Comparison of ENCODE assay signal across 9 cellular contexts in the genomic region with DNA sequence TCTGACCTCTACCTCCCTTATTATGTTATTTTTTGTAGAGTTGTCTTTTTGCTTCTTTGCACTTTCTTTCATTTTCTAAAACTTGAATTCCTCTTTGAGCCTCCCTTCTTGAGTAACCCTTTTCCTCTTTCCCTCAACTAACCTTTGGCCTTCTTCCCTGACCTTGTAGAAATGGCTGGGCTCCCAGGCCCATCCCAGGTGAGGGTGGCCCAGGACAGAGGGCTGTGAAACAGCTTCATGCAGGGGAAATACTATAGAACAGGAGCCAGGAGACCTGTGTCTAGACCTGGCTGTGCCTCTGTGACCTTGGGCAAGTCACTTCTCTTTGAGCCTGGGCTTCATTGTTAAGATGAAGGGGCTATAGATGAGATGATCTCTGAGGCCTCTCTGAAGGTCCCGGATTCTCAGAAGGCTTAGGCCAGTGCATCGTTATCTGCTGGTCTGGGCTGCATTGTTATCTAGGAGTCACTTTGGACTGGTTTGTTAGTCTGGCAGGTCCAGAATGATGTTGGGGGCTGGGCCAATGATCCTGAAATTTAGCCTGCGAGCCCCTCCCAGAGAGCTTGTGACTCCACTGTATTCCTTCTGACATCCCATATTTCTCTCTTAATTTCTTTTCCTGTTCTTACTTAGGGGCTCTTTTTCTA. TPM values are rescaled to one million over a fixed set of nuclear protein-coding genes. Genes with fewer than 3 reads are reported as not detected.
DNase-seq lines count a peak whose midpoint lies in the region; ATAC-seq lines count a peak whose summit lies in the region.
"Had no signal": no experiment of that assay in that cellular context is flagged by ENCODE, and none has a peak within 500 bp of the region (broad histone marks: within the 10 kb centered on the region; RNA-seq: fewer than 3 reads in every experiment).

No MANE protein-coding gene starts in this region.

- H3K9ac ChIP-seq in HUES6 (ENCODE audit: low read length) (no peak overlapping the region), iPS-18a (ENCODE audit: low read length) (no peak overlapping the region)

- H3K9me3 ChIP-seq in HUES6 (ENCODE audit: control insufficient read depth, insufficient read depth, low read depth, low read length) = no peaks in the 10 kb centered on the region
- H3K9me3 ChIP-seq in iPS-18a (ENCODE audit: control insufficient read depth, low read depth, low read length) = no peaks in the 10 kb centered on the region

- H3K4me3 Mint-ChIP-seq in activated naive CD8-positive, alpha-beta T cell treated with anti-CD3 and anti-CD28 coated beads, Interleukin-2, amount 10 ng/mL, durations not matched to agents 7 days and 5 days = peak overlapping the region; percentile 82
- H3K4me3 Mint-ChIP-seq in stimulated activated naive CD8-positive, alpha-beta T cell treated with anti-CD3 and anti-CD28 coated beads, Interleukin-15, amount 100 ng/mL, for 72 hours = peak overlapping the region; percentile 59 to 95

- no peak for ATAC-seq in activated naive CD8-positive, alpha-beta T cell treated with anti-CD3 and anti-CD28 coated beads, Interleukin-2, amount 10 ng/mL, durations not matched to agents 7 days and 5 days (ENCODE audit: low read depth)
- no peak for ATAC-seq in stimulated activated naive CD8-positive, alpha-beta T cell treated with anti-CD3 and anti-CD28 coated beads, Interleukin-15, amount 100 ng/mL, for 72 hours
- no peak for ATAC-seq in sciatic nerve

- intact Hi-C loops in sciatic nerve (cut with DNase I) = no loop called here

- peaks cover 6% of the 10 kb centered on the region for H3K36me3 Mint-ChIP-seq in activated naive CD8-positive, alpha-beta T cell treated with anti-CD3 and anti-CD28 coated beads, Interleukin-2, amount 10 ng/mL, durations not matched to agents 7 days and 5 days

- POLR2A ChIA-PET in activated naive CD8-positive, alpha-beta T cell treated with anti-CD3 and anti-CD28 coated beads, Interleukin-2, amount 10 ng/mL, durations not matched to agents 7 days and 5 days (lab: Charles Lee) = interaction anchor here (0.6 to 6.7 kb wide), 6 partner anchors 7 to 62 kb away, joined by 3 to 64 read pairs (median 6); a partner anchor contains a TSS

- H3K4me1 Mint-ChIP-seq in activated naive CD8-positive, alpha-beta T cell treated with anti-CD3 and anti-CD28 coated beads, Interleukin-2, amount 10 ng/mL, durations not matched to agents 7 days and 5 days = peaks cover 50% of the 10 kb centered on the region
- peaks cover 84% of the 10 kb centered on the region for H3K4me1 Mint-ChIP-seq in stimulated activated naive CD8-positive, alpha-beta T cell treated with anti-CD3 and anti-CD28 coated beads, Interleukin-15, amount 100 ng/mL, for 72 hours

- H3K4me3 ChIP-seq in HUES6 (ENCODE audit: low read depth, low read length) = peak overlapping the region; percentile 89
- peak overlapping the region; percentile 95 for H3K4me3 ChIP-seq in iPS-18a (ENCODE audit: low read length)

- H3K27me3 ChIP-seq in HUES6 (ENCODE audit: control insufficient read depth, insufficient read depth, low read length) (no peaks in the 10 kb centered on the region), iPS-18a (ENCODE audit: control insufficient read depth, insufficient read depth, low read length) (no peaks in the 10 kb centered on the region)

- no peaks in the 10 kb centered on the region for H3K27me3 Mint-ChIP-seq in activated naive CD8-positive, alpha-beta T cell treated with anti-CD3 and anti-CD28 coated beads, Interleukin-2, amount 10 ng/mL, durations not matched to agents 7 days and 5 days
- H3K27me3 Mint-ChIP-seq in stimulated activated naive CD8-positive, alpha-beta T cell treated with anti-CD3 and anti-CD28 coated beads, Interleukin-15, amount 100 ng/mL, for 72 hours = no peaks in the 10 kb centered on the region

- peaks cover 22% of the 10 kb centered on the region for H3K36me3 ChIP-seq in HUES6 (ENCODE audit: control insufficient read depth, insufficient read depth, low read length)
- peaks cover 25% of the 10 kb centered on the region for H3K36me3 ChIP-seq in iPS-18a (ENCODE audit: control insufficient read depth, low read depth, low read length)

- DNase-seq in activated naive CD8-positive, alpha-beta T cell treated with anti-CD3 and anti-CD28 coated beads, Interleukin-2, amount 10 ng/mL, durations not matched to agents 7 days and 5 days = no peak
- DNase-seq in stimulated activated naive CD8-positive, alpha-beta T cell treated with anti-CD3 and anti-CD28 coated beads, Interleukin-15, amount 100 ng/mL, for 72 hours = no peak
- DNase-seq in NCI-H1436 (lab: John Stamatoyannopoulos, UW) = no peak
- DNase-seq in sciatic nerve (ENCODE audit: low spot score) = no peak
- DNase-seq in dedifferentiated amniotic fluid mesenchymal stem cell (ENCODE audit: extremely low spot score) = no peak
- DNase-seq: NCI-H187 treated with DMSO at 0.1 percent for 48 hours; stimulated activated CD4-positive, alpha-beta T cell treated with anti-CD3 and anti-CD28 coated beads, Interleukin-4, amount 100 ng/mL, for 1 hour had no signal

- H3K9me3 Mint-ChIP-seq in activated naive CD8-positive, alpha-beta T cell treated with anti-CD3 and anti-CD28 coated beads, Interleukin-2, amount 10 ng/mL, durations not matched to agents 7 days and 5 days = no peaks in the 10 kb centered on the region
- H3K9me3 Mint-ChIP-seq in stimulated activated naive CD8-positive, alpha-beta T cell treated with anti-CD3 and anti-CD28 coated beads, Interleukin-15, amount 100 ng/mL, for 72 hours = no peaks in the 10 kb centered on the region

- H3K27ac Mint-ChIP-seq in activated naive CD8-positive, alpha-beta T cell treated with anti-CD3 and anti-CD28 coated beads, Interleukin-2, amount 10 ng/mL, durations not matched to agents 7 days and 5 days = peak overlapping the region; percentile 72
- peak overlapping the region in 1 of 2 donors; percentile 52 for H3K27ac Mint-ChIP-seq in stimulated activated naive CD8-positive, alpha-beta T cell treated with anti-CD3 and anti-CD28 coated beads, Interleukin-15, amount 100 ng/mL, for 72 hours

- H3K4me1 ChIP-seq in HUES6 (ENCODE audit: control insufficient read depth, insufficient read depth, low read length) = peaks cover 31% of the 10 kb centered on the region
- H3K4me1 ChIP-seq in iPS-18a (ENCODE audit: control insufficient read depth, low read depth, low read length) = peaks cover 35% of the 10 kb centered on the region

- H3K27ac ChIP-seq in HUES6 (ENCODE audit: low read depth, low read length) (no peak overlapping the region), iPS-18a (ENCODE audit: low read length) (no peak overlapping the region)

RNA-seq across cellular contexts. Expression of a gene that starts 2.2 kb away (rescaled TPM):
- total RNA-seq in activated naive CD8-positive, alpha-beta T cell treated with anti-CD3 and anti-CD28 coated beads, Interleukin-2, amount 10 ng/mL, durations not matched to agents 7 days and 5 days = 10 to 100 TPM; 31.0 to 31.3 TPM
- total RNA-seq in sciatic nerve = 140 TPM

RNA-seq across cellular contexts. Expression of a gene that starts 13.7 kb away (rescaled TPM):
- total RNA-seq in activated naive CD8-positive, alpha-beta T cell treated with anti-CD3 and anti-CD28 coated beads, Interleukin-2, amount 10 ng/mL, durations not matched to agents 7 days and 5 days = not detected
- not detected for total RNA-seq in sciatic nerve

RNA-seq across cellular contexts. Expression of a gene that starts 13.9 kb away (rescaled TPM):
- 100 to 1,000 TPM; 210 to 217 TPM for total RNA-seq in activated naive CD8-positive, alpha-beta T cell treated with anti-CD3 and anti-CD28 coated beads, Interleukin-2, amount 10 ng/mL, durations not matched to agents 7 days and 5 days
- 177 TPM for total RNA-seq in sciatic nerve

RNA-seq across cellular contexts. Expression of a gene that starts 15.5 kb away (rescaled TPM):
- 100 to 1,000 TPM; 231 to 242 TPM for total RNA-seq in activated naive CD8-positive, alpha-beta T cell treated with anti-CD3 and anti-CD28 coated beads, Interleukin-2, amount 10 ng/mL, durations not matched to agents 7 days and 5 days
- 36.9 TPM for total RNA-seq in sciatic nerve

RNA-seq across cellular contexts. Expression of a gene that starts 21.2 kb away (rescaled TPM):
- total RNA-seq in activated naive CD8-positive, alpha-beta T cell treated with anti-CD3 and anti-CD28 coated beads, Interleukin-2, amount 10 ng/mL, durations not matched to agents 7 days and 5 days = 100 to 1,000 TPM; 349 to 370 TPM
- total RNA-seq in sciatic nerve = 35.0 TPM
